In genomic region chr15:29420188-29420587, GRCh38 we compare ENCODE assay signal across 30 cellular contexts.
"Had no signal": no experiment of that assay in that cellular context is flagged by ENCODE, and none has a peak within 500 bp of the region (broad histone marks: within the 10 kb centered on the region; RNA-seq: fewer than 3 reads in every experiment).

No MANE protein-coding gene starts in this region.

- H3K36me3 Mint-ChIP-seq: activated naive CD4-positive, alpha-beta T cell treated with anti-CD3 and anti-CD28 coated beads, Interleukin-2, amount 50 U/mL, for 24 hours had no signal

- H3K36me3 ChIP-seq: esophagus muscularis mucosa, heart left ventricle, pancreas, prostate gland, tibial nerve had no signal

- H3K4me1 ChIP-seq: esophagus muscularis mucosa, foreskin keratinocyte, heart left ventricle, pancreas, prostate gland, tibial nerve had no signal

- H3K4me3 ChIP-seq: esophagus muscularis mucosa, heart left ventricle, pancreas, prostate gland, tibial nerve had no signal

- H3K27me3 ChIP-seq: esophagus muscularis mucosa, foreskin keratinocyte, heart left ventricle, pancreas, tibial nerve had no signal

- H3K4me3 Mint-ChIP-seq: activated CD4-positive, alpha-beta memory T cell treated with anti-CD3 and anti-CD28 coated beads, Interleukin-2, amount 10 ng/mL, durations not matched to agents 7 days and 5 days; activated naive CD4-positive, alpha-beta T cell treated with anti-CD3 and anti-CD28 coated beads, Interleukin-2, amount 50 U/mL, for 24 hours; activated naive CD8-positive, alpha-beta T cell treated with anti-CD3 and anti-CD28 coated beads, Interleukin-2, amount 50 U/mL, for 24 hours; activated T-cell treated with anti-CD3 and anti-CD28 coated beads, Interleukin-2, amount 50 U/mL, for 24 hours; central memory CD8-positive, alpha-beta T cell; dendritic cell treated with granulocyte-macrophage colony-stimulating factor and Interleukin-4, amounts not matched to agents 40 ng/mL and 50 ng/mL, for 4 days; nephron progenitor cell; T-helper 1 cell treated with Interleukin-12 subunit alpha and Interleukin-12 subunit beta and Interleukin-4 antibody, amounts not matched to agents 30 μg/mL and 1 μg/mL, for 36 hours had no signal

- DNase-seq: activated CD4-positive, alpha-beta memory T cell treated with anti-CD3 and anti-CD28 coated beads, Interleukin-2, amount 10 ng/mL, durations not matched to agents 7 days and 5 days; activated CD4-positive, alpha-beta T cell treated with anti-CD3 and anti-CD28 coated beads for 48 hours; activated CD8-positive, alpha-beta memory T cell treated with anti-CD3 and anti-CD28 coated beads, Interleukin-2, amount 50 U/mL, for 48 hours; activated gamma-delta T cell; activated naive CD8-positive, alpha-beta T cell treated with anti-CD3 and anti-CD28 coated beads, Interleukin-2, amount 50 U/mL, for 24 hours; activated T-cell treated with anti-CD3 and anti-CD28 coated beads, Interleukin-2, amount 50 U/mL, for 24 hours; foreskin keratinocyte; heart left ventricle; hypothalamus; left ventricle myocardium superior; nephron progenitor cell; nucleus accumbens; pancreas; retina; small intestine; stimulated activated CD4-positive, alpha-beta T cell treated with anti-CD3 and anti-CD28 coated beads, Interleukin-15, amount 100 ng/mL, for 24 hours; stimulated activated CD4-positive, alpha-beta T cell treated with anti-CD3 and anti-CD28 coated beads, Interleukin-2, amount 100 ng/mL, for 24 hours; stimulated activated naive CD4-positive, alpha-beta T cell; SW 1271; T-helper 9 cell had no signal

- H3K27me3 Mint-ChIP-seq: activated CD4-positive, alpha-beta memory T cell treated with anti-CD3 and anti-CD28 coated beads, Interleukin-2, amount 10 ng/mL, durations not matched to agents 7 days and 5 days; activated naive CD8-positive, alpha-beta T cell treated with anti-CD3 and anti-CD28 coated beads, Interleukin-2, amount 50 U/mL, for 24 hours; dendritic cell treated with granulocyte-macrophage colony-stimulating factor and Interleukin-4, amounts not matched to agents 40 ng/mL and 50 ng/mL, for 4 days had no signal

- ATAC-seq: activated CD4-positive, CD25-positive, alpha-beta regulatory T cell treated with anti-CD3 and anti-CD28 coated beads, Interleukin-2, amount 50 U/mL, for 24 hours; activated naive CD8-positive, alpha-beta T cell treated with anti-CD3 and anti-CD28 coated beads, Interleukin-2, amount 50 U/mL, for 24 hours; foreskin keratinocyte; heart left ventricle; left ventricle myocardium superior; pancreas; sciatic nerve had no signal

- H3K9me3 ChIP-seq: esophagus muscularis mucosa, pancreas, prostate gland, tibial nerve had no signal

- H3K9me3 Mint-ChIP-seq: activated CD4-positive, alpha-beta memory T cell treated with anti-CD3 and anti-CD28 coated beads, Interleukin-2, amount 10 ng/mL, durations not matched to agents 7 days and 5 days; activated naive CD4-positive, alpha-beta T cell treated with anti-CD3 and anti-CD28 coated beads, Interleukin-2, amount 50 U/mL, for 24 hours; activated naive CD8-positive, alpha-beta T cell treated with anti-CD3 and anti-CD28 coated beads, Interleukin-2, amount 50 U/mL, for 24 hours; activated T-cell treated with anti-CD3 and anti-CD28 coated beads, Interleukin-2, amount 50 U/mL, for 24 hours; central memory CD8-positive, alpha-beta T cell; T-helper 1 cell treated with Interleukin-12 subunit alpha and Interleukin-12 subunit beta and Interleukin-4 antibody, amounts not matched to agents 30 μg/mL and 1 μg/mL, for 36 hours had no signal

- H3K27ac Mint-ChIP-seq: activated CD4-positive, alpha-beta memory T cell treated with anti-CD3 and anti-CD28 coated beads, Interleukin-2, amount 10 ng/mL, durations not matched to agents 7 days and 5 days; activated naive CD4-positive, alpha-beta T cell treated with anti-CD3 and anti-CD28 coated beads, Interleukin-2, amount 50 U/mL, for 24 hours; activated naive CD8-positive, alpha-beta T cell treated with anti-CD3 and anti-CD28 coated beads, Interleukin-2, amount 50 U/mL, for 24 hours; activated T-cell treated with anti-CD3 and anti-CD28 coated beads, Interleukin-2, amount 50 U/mL, for 24 hours; dendritic cell treated with granulocyte-macrophage colony-stimulating factor and Interleukin-4, amounts not matched to agents 40 ng/mL and 50 ng/mL, for 4 days; T-helper 1 cell treated with Interleukin-12 subunit alpha and Interleukin-12 subunit beta and Interleukin-4 antibody, amounts not matched to agents 30 μg/mL and 1 μg/mL, for 36 hours had no signal

- H3K27ac ChIP-seq: esophagus muscularis mucosa, foreskin keratinocyte, heart left ventricle, pancreas, prostate gland, tibial nerve, VCaP had no signal

- H3K4me1 Mint-ChIP-seq: activated CD4-positive, alpha-beta memory T cell treated with anti-CD3 and anti-CD28 coated beads, Interleukin-2, amount 10 ng/mL, durations not matched to agents 7 days and 5 days; activated naive CD4-positive, alpha-beta T cell treated with anti-CD3 and anti-CD28 coated beads, Interleukin-2, amount 50 U/mL, for 24 hours; activated naive CD8-positive, alpha-beta T cell treated with anti-CD3 and anti-CD28 coated beads, Interleukin-2, amount 50 U/mL, for 24 hours; central memory CD8-positive, alpha-beta T cell; nephron progenitor cell had no signal
